18 cellular contexts compared by ENCODE assay signal in the genomic region with DNA sequence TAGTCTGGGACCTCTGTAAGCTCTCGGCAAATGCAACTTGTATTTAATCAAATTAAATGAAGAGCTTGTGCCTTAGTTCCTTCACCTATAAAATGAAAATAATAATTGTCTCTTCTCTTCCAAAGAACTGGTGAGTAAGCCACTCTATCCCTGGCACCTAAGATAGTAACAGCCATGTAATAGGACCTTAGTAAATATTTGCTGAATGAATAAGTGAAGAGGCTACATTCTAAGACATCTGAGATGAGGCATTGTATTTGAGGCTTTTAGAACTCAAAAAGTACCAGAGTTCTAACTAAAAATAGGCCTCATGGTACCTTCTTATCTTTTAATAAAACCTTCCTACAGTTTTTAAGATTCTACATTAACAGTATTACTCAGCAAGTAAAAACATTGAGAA. TPM values are rescaled to one million over a fixed set of nuclear protein-coding genes. Genes with fewer than 3 reads are reported as not detected.
DNase-seq lines count a peak whose midpoint lies in the region; ATAC-seq, FAIRE-seq and TF ChIP-seq lines count a peak whose summit lies in the region.
"Had no signal": no experiment of that assay in that cellular context is flagged by ENCODE, and none has a peak within 500 bp of the region (broad histone marks: within the 10 kb centered on the region; RNA-seq: fewer than 3 reads in every experiment).

No MANE protein-coding gene starts in this region.

- no peaks in the 10 kb centered on the region for H3K36me3 ChIP-seq in RWPE2 (ENCODE audit: low read depth)
- no peaks in the 10 kb centered on the region for H3K36me3 ChIP-seq in bronchial epithelial cell (ENCODE audit: control insufficient read depth, insufficient read depth, low read length)
- H3K36me3 ChIP-seq in H7 (replicated peaks; ENCODE audit: control insufficient read depth, insufficient read depth, low read length): no peaks in the 10 kb centered on the region

- FAIRE-seq in bronchial epithelial cell (lab: Jason Lieb, UNC): no peak
- FAIRE-seq: HTR-8/SVneo had no signal

- peaks cover 9% of the 10 kb centered on the region for H3K4me1 ChIP-seq in RWPE2 (ENCODE audit: insufficient read depth, poor library complexity, severe bottlenecking)

- no peak overlapping the region for H3K4me3 ChIP-seq in RWPE2 (ENCODE audit: severe bottlenecking)
- H3K4me3 ChIP-seq in bronchial epithelial cell (ENCODE audit: low read depth, low read length): no peak overlapping the region
- H3K4me3 ChIP-seq in H7 (ENCODE audit: insufficient read depth, low read depth, low read length): no peak overlapping the region
- H3K4me3 ChIP-seq: SK-N-MC had no signal

- DNase-seq in DMS53 treated with DMSO at 0.1 percent for 48 hours (lab: John Stamatoyannopoulos, UW; ENCODE audit: unreplicated experiment) (peak; percentile 43), RWPE2 (ENCODE audit: low spot score) (no peak), bronchial epithelial cell (ENCODE audit: low read depth) (peak; percentile 20), myocyte (ENCODE audit: low read depth) (peak; percentile 69), Kasumi-1 (lab: John Stamatoyannopoulos, UW) (no peak), H7 (no peak)
- DNase-seq in stimulated activated CD4-positive, alpha-beta T cell treated with anti-CD3 and anti-CD28 coated beads, Interleukin-4, amount 100 ng/mL, for 4 hours: no peak
- DNase-seq: HCEC 1CT, NCI-H187 treated with DMSO at 0.1 percent for 48 hours, NCI-H524 treated with DMSO at 0.1 percent for 48 hours, Right ventricle myocardium superior had no signal

- ATAC-seq in RWPE2 (ENCODE audit: low read depth) (peak; percentile 87), HG03095 (IDR thresholded peaks at IDR 0.05; ENCODE audit: unreplicated experiment) (no peak)
- ATAC-seq: Panc1 had no signal

- H3K27me3 ChIP-seq in RWPE2 (ENCODE audit: insufficient read depth, poor library complexity, severe bottlenecking) (no peaks in the 10 kb centered on the region), bronchial epithelial cell (ENCODE audit: control insufficient read depth, insufficient read depth, low read length) (no peaks in the 10 kb centered on the region), H7 (ENCODE audit: control insufficient read depth, insufficient read depth, low read length) (no peaks in the 10 kb centered on the region)

- TF ChIP-seq CTCF in RWPE2 (IDR thresholded peaks at IDR 0.05; ENCODE audit: poor library complexity, severe bottlenecking) (no peak), bronchial epithelial cell (IDR thresholded peaks at IDR 0.05; ENCODE audit: insufficient read depth, low read length, severe bottlenecking) (no peak)

- H3K9me3 ChIP-seq in RWPE2 (ENCODE audit: severe bottlenecking): no peaks in the 10 kb centered on the region

- H3K27ac ChIP-seq in RWPE2 (ENCODE audit: poor library complexity, severe bottlenecking): peak overlapping the region; percentile 15
- H3K27ac ChIP-seq: HL-60, SK-N-MC had no signal

RNA-seq across cellular contexts. Expression of a gene that starts 17.3 kb away (rescaled TPM):
- total RNA-seq in bronchial epithelial cell (under 0.01 and 0.13 TPM in 2 replicates), myocyte (210 and 261 TPM in 2 replicates)
- polyA plus RNA-seq in myocyte (2012): 56.6 TPM
- total RNA-seq in H7 (2014; rRNA removed; shearing (Covaris generic)): 10.4 and 12.8 TPM in 2 replicates
- polyA plus RNA-seq: CD14-positive monocyte, IgD-negative memory B cell had no signal

Comparison
In these comparisons a context has a peak if more than half of its experiments do, and no peak if none do; other contexts are left out.
1. DNase-seq: peak in DMS53 treated with DMSO at 0.1 percent for 48 hours (single experiment), bronchial epithelial cell (single experiment) and myocyte (single experiment); none in RWPE2 (single experiment), Kasumi-1 (0 of 2), stimulated activated CD4-positive, alpha-beta T cell treated with anti-CD3 and anti-CD28 coated beads, Interleukin-4, amount 100 ng/mL, for 4 hours (0 of 2) and H7 (single experiment).
2. RNA of a gene that starts 17.3 kb away (total RNA-seq): 210 to 261 TPM in myocyte; 10.4 to 12.8 TPM in H7 and under 0.01 to 0.13 TPM in bronchial epithelial cell; every median in the first group is over 10 times any median in the second.